In genomic region chr1:53195913-53196484, GRCh38 we compare ENCODE assay signal across 9 cellular contexts. TPM values are rescaled to one million over a fixed set of nuclear protein-coding genes. Genes with fewer than 3 reads are reported as not detected.
DNase-seq lines count a peak whose midpoint lies in the region; ATAC-seq, FAIRE-seq and TF ChIP-seq lines count a peak whose summit lies in the region.
"Had no signal": no experiment of that assay in that cellular context is flagged by ENCODE, and none has a peak within 500 bp of the region (broad histone marks: within the 10 kb centered on the region; RNA-seq: fewer than 3 reads in every experiment).

No MANE protein-coding gene starts in this region.

- H3K36me3 ChIP-seq in WERI-Rb-1 (no peaks in the 10 kb centered on the region; the same call in 1 of the 2 replicates), heart left ventricle (peaks cover 0 to 7% (median 4%) of the 10 kb centered on the region in 9 donors), skeletal muscle tissue (ENCODE audit: control insufficient read depth in 3 of 3, insufficient read depth in 3 of 3, low read length in 3 of 3) (peaks cover 0 to 4% (median 0%) of the 10 kb centered on the region in 3 donors)

- H3K9me3 ChIP-seq in WERI-Rb-1 (ENCODE audit: severe bottlenecking) (no peaks in the 10 kb centered on the region), heart left ventricle (no peaks in the 10 kb centered on the region), skeletal muscle tissue (ENCODE audit: control insufficient read depth in 3 of 3, low read length in 3 of 3) (no peaks in the 10 kb centered on the region)

- TF ChIP-seq POLR2A in GM12891 (IDR thresholded peaks at IDR 0.05; ENCODE audit: low read depth, low read length): no peak
- no peak for TF ChIP-seq POLR2A in heart left ventricle (IDR thresholded peaks at IDR 0.05)

- intact Hi-C loops in heart left ventricle (cut with DNase I): loop anchor here in 1 of 10 donors (1.0 to 5.0 kb wide), 2 partner anchors 42 to 269 kb away; partner anchors contain the start of genes MAGOH and SCP2

- H3K4me3 ChIP-seq in WERI-Rb-1 (ENCODE audit: low read depth, low read length): peak overlapping the region; percentile 52
- peak overlapping the region; percentile 77 to 100 (median 88) for H3K4me3 ChIP-seq in heart left ventricle
- peak overlapping the region; percentile 67 to 89 (median 87) for H3K4me3 ChIP-seq in skeletal muscle tissue (ENCODE audit: low read length in 3 of 3)

- TF ChIP-seq CTCF in WERI-Rb-1 (IDR thresholded peaks at IDR 0.05; ENCODE audit: low read depth, low read length): no peak
- TF ChIP-seq CTCF in heart left ventricle (IDR thresholded peaks at IDR 0.05): no peak

- FAIRE-seq in GM12891 (lab: Jason Lieb, UNC): peak; percentile 23

- ATAC-seq in HG02588 (IDR thresholded peaks at IDR 0.05; ENCODE audit: unreplicated experiment) (peak; percentile 13), heart left ventricle (peak in 2 of 4 donors; percentile 6 to 14)

- peaks cover 3 to 40% (median 30%) of the 10 kb centered on the region in 12 donors for H3K4me1 ChIP-seq in heart left ventricle
- H3K4me1 ChIP-seq in skeletal muscle tissue (ENCODE audit: control insufficient read depth in 3 of 3, insufficient read depth in 3 of 3, low read length in 3 of 3): peaks cover 26 to 30% (median 28%) of the 10 kb centered on the region in 3 donors

- WGBS in heart left ventricle, 4 donors: 50 to 52% (median 50%) methylated on average over 11 of the region's 11 CpGs

- H3K27ac ChIP-seq in WERI-Rb-1: peak overlapping the region; percentile 80
- peak overlapping the region; percentile 94 to 100 (median 98) for H3K27ac ChIP-seq in heart left ventricle
- peak overlapping the region; percentile 97 for H3K27ac ChIP-seq in skeletal muscle tissue (ENCODE audit: low read depth, low read length)

- DNase-seq in GM12891 (ENCODE audit: insufficient read length, low spot score) (no peak), WERI-Rb-1 (no peak), heart left ventricle (no peak), ureter (ENCODE audit: low spot score) (no peak), middle frontal gyrus (ENCODE audit: extremely low spot score, low spot score) (no peak), cerebellar nuclear complex (lab: John Stamatoyannopoulos, UW) (no peak)

- peak overlapping the region; percentile 52 to 95 (median 94) for H3K9ac ChIP-seq in skeletal muscle tissue (ENCODE audit: low read depth in 1 of 3, low read length in 3 of 3)

- H3K27me3 ChIP-seq in WERI-Rb-1 (ENCODE audit: insufficient read depth, low read depth, severe bottlenecking) (no peaks in the 10 kb centered on the region), heart left ventricle (no peaks in the 10 kb centered on the region), skeletal muscle tissue (ENCODE audit: control insufficient read depth in 3 of 3, insufficient read depth in 3 of 3, low read length in 3 of 3) (no peaks in the 10 kb centered on the region)

TF ChIP-seq in GM12891, 5 proteins besides CTCF, POLR2A, EP300 and RAD21:
- no peak for TF ChIP-seq TAF1 (IDR thresholded peaks at IDR 0.05; ENCODE audit: low read depth, low read length)
- no peak for TF ChIP-seq SPI1 (IDR thresholded peaks at IDR 0.05; ENCODE audit: low read depth, low read length)
- no peak for TF ChIP-seq PAX5 (IDR thresholded peaks at IDR 0.05; ENCODE audit: insufficient read depth, low read length, severe bottlenecking)
- TF ChIP-seq POLR2AphosphoS5 (IDR thresholded peaks at IDR 0.05; ENCODE audit: low read depth, low read length): no peak
- TF ChIP-seq POU2F2 (IDR thresholded peaks at IDR 0.05; ENCODE audit: low read depth, low read length): no peak

RNA-seq across cellular contexts. Expression of gene CPT2, which starts 0.6 kb away (rescaled TPM):
- 18.1 TPM for polyA plus RNA-seq in GM12891 (2012; ENCODE audit: low read depth, missing spikeins)
- 10 to 100 TPM; 24.2 to 62.3 (median 35.8) TPM for total RNA-seq in heart left ventricle
- polyA plus RNA-seq in heart left ventricle: 10 to 100 TPM; 14.7 to 19.6 TPM
- total RNA-seq in skeletal muscle tissue: 8.9 TPM
- 28.6 TPM for total RNA-seq in ureter

RNA-seq across cellular contexts. Expression of gene CZIB, which starts 24.4 kb away (rescaled TPM):
- 33.4 TPM for polyA plus RNA-seq in GM12891 (2012; ENCODE audit: low read depth, missing spikeins)
- total RNA-seq in heart left ventricle (10 to 100 TPM; 39.4 to 52.1 (median 46.1) TPM), skeletal muscle tissue (38.1 TPM), ureter (58.2 TPM)
- polyA plus RNA-seq in heart left ventricle: 10 to 100 TPM; 45.2 to 85.0 TPM

RNA-seq across cellular contexts. Expression of gene MAGOH, which starts 42.3 kb away (rescaled TPM):
- polyA plus RNA-seq in GM12891 (2012; ENCODE audit: low read depth, missing spikeins): 125 TPM
- total RNA-seq in heart left ventricle: 10 to 100 TPM; 18.8 to 42.4 (median 21.6) TPM
- 10 to 100 TPM; 63.4 to 74.2 TPM for polyA plus RNA-seq in heart left ventricle
- 33.4 TPM for total RNA-seq in skeletal muscle tissue
- total RNA-seq in ureter: 36.0 TPM

RNA-seq across cellular contexts. Expression of gene SLC1A7, which starts 53.6 kb away (rescaled TPM):
- not detected for polyA plus RNA-seq in GM12891 (2012; ENCODE audit: low read depth, missing spikeins)
- total RNA-seq in heart left ventricle (1 to 10 TPM in 1 of 9 donors, under 1 TPM in 6, not detected in 2; 0.08 to 1.1 (median 0.37) TPM), skeletal muscle tissue (not detected), ureter (not detected)
- polyA plus RNA-seq in heart left ventricle: under 1 TPM; 0.07 to 0.19 TPM
- total RNA-seq: T-helper 1 cell treated with Interleukin-12 subunit alpha and Interleukin-12 subunit beta and Interleukin-4 antibody, amounts not matched to agents 30 ng/mL and 1 ng/mL, for 36 hours had no signal
